ENCODE assay signal across 1 cellular context in the genomic region with DNA sequence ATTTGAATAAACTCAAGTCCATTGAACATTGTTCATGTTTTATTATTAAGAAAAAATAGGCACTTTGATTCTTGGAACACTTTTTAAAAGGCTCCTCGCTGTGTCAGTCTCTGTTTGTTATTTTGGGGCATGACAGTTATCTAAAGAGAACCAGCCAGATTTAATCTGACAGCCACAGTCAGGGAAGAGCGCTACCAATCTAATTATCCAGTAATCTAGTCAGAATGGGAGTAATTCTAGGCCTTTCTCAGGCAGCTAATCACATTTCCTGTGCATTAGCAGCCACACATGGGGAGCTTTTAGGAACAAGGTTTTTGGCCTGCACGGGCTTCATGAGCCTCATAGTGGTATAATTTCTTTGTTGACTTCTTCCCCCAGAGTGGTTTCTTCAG.
TF ChIP-seq lines count a peak whose summit lies in the region.

No MANE protein-coding gene starts in this region.

TF ChIP-seq in SK-N-SH treated with all-trans-retinoic acid at 6 μM for 48 hours, 23 proteins besides CTCF, POLR2A, EP300 and RAD21 (continued from another document):
- TF ChIP-seq, protein P1, sequence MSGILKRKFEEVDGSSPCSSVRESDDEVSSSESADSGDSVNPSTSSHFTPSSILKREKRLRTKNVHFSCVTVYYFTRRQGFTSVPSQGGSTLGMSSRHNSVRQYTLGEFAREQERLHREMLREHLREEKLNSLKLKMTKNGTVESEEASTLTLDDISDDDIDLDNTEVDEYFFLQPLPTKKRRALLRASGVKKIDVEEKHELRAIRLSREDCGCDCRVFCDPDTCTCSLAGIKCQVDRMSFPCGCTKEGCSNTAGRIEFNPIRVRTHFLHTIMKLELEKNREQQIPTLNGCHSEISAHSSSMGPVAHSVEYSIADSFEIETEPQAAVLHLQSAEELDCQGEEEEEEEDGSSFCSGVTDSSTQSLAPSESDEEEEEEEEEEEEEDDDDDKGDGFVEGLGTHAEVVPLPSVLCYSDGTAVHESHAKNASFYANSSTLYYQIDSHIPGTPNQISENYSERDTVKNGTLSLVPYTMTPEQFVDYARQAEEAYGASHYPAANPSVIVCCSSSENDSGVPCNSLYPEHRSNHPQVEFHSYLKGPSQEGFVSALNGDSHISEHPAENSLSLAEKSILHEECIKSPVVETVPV (CRISPR knock-in tag; IDR thresholded peaks at IDR 0.05), result peak; percentile 99
- TF ChIP-seq ZNF70 (CRISPR knock-in tag; IDR thresholded peaks at IDR 0.05) (peak; percentile 67; the same call in 1 of the 2 replicates), ZNF565 (CRISPR knock-in tag; conservative IDR thresholded peaks at IDR 0.05; ENCODE audit: low read depth) (peak; percentile 87), BACH2 (CRISPR knock-in tag; IDR thresholded peaks at IDR 0.05; ENCODE audit: borderline replicate concordance) (0 out of 2 replicates have a peak, but pooled peaks have one; percentile 12), TCF4 (CRISPR knock-in tag; IDR thresholded peaks at IDR 0.05; ENCODE audit: borderline replicate concordance) (peak; percentile 100)
- TF ChIP-seq, protein P2, sequence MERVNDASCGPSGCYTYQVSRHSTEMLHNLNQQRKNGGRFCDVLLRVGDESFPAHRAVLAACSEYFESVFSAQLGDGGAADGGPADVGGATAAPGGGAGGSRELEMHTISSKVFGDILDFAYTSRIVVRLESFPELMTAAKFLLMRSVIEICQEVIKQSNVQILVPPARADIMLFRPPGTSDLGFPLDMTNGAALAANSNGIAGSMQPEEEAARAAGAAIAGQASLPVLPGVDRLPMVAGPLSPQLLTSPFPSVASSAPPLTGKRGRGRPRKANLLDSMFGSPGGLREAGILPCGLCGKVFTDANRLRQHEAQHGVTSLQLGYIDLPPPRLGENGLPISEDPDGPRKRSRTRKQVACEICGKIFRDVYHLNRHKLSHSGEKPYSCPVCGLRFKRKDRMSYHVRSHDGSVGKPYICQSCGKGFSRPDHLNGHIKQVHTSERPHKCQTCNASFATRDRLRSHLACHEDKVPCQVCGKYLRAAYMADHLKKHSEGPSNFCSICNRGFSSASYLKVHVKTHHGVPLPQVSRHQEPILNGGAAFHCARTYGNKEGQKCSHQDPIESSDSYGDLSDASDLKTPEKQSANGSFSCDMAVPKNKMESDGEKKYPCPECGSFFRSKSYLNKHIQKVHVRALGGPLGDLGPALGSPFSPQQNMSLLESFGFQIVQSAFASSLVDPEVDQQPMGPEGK (CRISPR knock-in tag; IDR thresholded peaks at IDR 0.05; ENCODE audit: borderline replicate concordance), result peak; percentile 99
